8 cellular contexts compared by ENCODE assay signal in the genomic region with DNA sequence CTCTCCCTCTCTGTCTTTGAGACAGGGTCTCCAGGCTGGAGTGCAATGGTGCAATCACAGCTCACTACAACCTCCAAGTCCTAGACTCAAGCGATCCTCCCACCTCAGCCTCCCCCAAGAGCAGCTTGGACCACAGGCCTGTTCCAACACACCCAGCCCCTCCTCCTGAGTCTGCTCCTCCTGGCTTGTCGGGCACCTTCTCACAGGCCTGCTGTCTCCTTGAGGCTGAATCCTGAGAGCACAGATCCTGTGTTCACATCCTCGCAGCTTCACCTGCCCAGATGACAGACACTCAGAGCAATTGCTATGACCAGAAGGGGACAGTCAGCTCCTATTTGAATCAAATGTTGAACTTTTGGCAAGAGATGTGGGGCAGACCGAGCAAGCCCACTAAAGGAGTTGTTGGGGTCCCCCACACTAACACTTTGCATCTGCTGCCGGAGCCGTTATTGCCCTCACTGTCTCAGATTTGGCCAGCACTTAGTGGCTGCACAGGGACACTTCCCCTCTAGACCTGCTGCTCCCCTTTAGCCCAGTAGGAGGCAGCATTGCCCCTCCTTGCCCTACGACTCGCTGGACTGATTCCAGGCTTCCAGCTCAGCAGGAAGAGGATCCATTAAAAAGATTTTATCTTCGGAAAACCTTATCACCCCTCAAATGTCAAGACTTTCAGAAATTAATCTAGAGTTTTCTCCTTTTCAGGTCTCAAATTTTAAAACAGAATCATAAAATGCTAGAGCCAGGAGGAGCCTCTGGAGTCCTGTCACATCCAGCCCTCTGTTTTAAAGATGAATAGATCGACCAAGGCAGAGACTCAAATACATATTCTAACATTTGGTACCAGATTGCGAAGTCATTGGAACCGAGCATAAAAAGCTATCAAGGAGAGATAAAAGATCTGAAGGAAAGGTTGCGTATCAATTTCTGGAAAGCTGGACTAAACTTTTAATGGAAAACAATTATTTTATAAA.
DNase-seq lines count a peak whose midpoint lies in the region; ATAC-seq and TF ChIP-seq lines count a peak whose summit lies in the region.

No MANE protein-coding gene starts in this region.

- no peak overlapping the region for H3K4me2 ChIP-seq in neural progenitor cell

- H3K4me3 ChIP-seq in fibroblast of pulmonary artery (replicated peaks; ENCODE audit: low read depth, low read length) = no peak overlapping the region
- H3K4me3 ChIP-seq in neural progenitor cell = no peak overlapping the region
- H3K4me3 ChIP-seq in testis = no peak overlapping the region

- H3K4me3 Mint-ChIP-seq in activated T-cell treated with anti-CD3 and anti-CD28 coated beads, Interleukin-2, amount 50 U/mL, for 72 hours = no peak overlapping the region
- H3K4me3 Mint-ChIP-seq in neural progenitor cell = no peak overlapping the region

- no peaks in the 10 kb centered on the region for H3K79me2 ChIP-seq in neural progenitor cell (ENCODE audit: low read depth)

- H2AFZ ChIP-seq in neural progenitor cell (replicated peaks) = no peak overlapping the region

- H3K27ac ChIP-seq in neural progenitor cell (no peak overlapping the region), testis (no peak overlapping the region)

- DNase-seq in AML-193 (lab: John Stamatoyannopoulos, UW) (peak; percentile 30), OCI-M1 (lab: John Stamatoyannopoulos, UW) (peak; percentile 84), fibroblast of pulmonary artery (ENCODE audit: low read depth) (peak; percentile 76), neural progenitor cell (ENCODE audit: low spot score) (peak; percentile 72), testis (peak; percentile 86)
- DNase-seq in activated T-cell treated with anti-CD3 and anti-CD28 coated beads, Interleukin-2, amount 50 U/mL, for 72 hours = peak; percentile 53 to 64

- H3K27ac Mint-ChIP-seq in activated T-cell treated with anti-CD3 and anti-CD28 coated beads, Interleukin-2, amount 50 U/mL, for 72 hours = no peak overlapping the region
- H3K27ac Mint-ChIP-seq in neural progenitor cell = no peak overlapping the region

- peaks cover 5% of the 10 kb centered on the region for H3K27me3 Mint-ChIP-seq in activated T-cell treated with anti-CD3 and anti-CD28 coated beads, Interleukin-2, amount 50 U/mL, for 72 hours (ENCODE audit: low read depth)
- peaks cover 11% of the 10 kb centered on the region for H3K27me3 Mint-ChIP-seq in neural progenitor cell (ENCODE audit: insufficient read depth, low read depth)

- no peaks in the 10 kb centered on the region for H3K9me3 Mint-ChIP-seq in activated T-cell treated with anti-CD3 and anti-CD28 coated beads, Interleukin-2, amount 50 U/mL, for 72 hours
- peaks cover 6% of the 10 kb centered on the region for H3K9me3 Mint-ChIP-seq in neural progenitor cell

- no peaks in the 10 kb centered on the region for H3K36me3 Mint-ChIP-seq in activated T-cell treated with anti-CD3 and anti-CD28 coated beads, Interleukin-2, amount 50 U/mL, for 72 hours (ENCODE audit: insufficient read depth in 2 of 2)
- no peaks in the 10 kb centered on the region for H3K36me3 Mint-ChIP-seq in neural progenitor cell

- intact Hi-C loops in testis (cut with DNase I; ENCODE audit: low total_unique reads) = no loop called here

- H3F3A ChIP-seq in neural progenitor cell (ENCODE audit: low read depth) = no peaks in the 10 kb centered on the region

- 34 to 45% methylated on average over 13 of the region's 13 CpGs for WGBS in testis, 2 donors

- TF ChIP-seq CTCF in fibroblast of pulmonary artery (IDR thresholded peaks at IDR 0.05; ENCODE audit: low read length, missing control alignments) (peak; percentile 99), neural progenitor cell (IDR thresholded peaks at IDR 0.05) (peak; percentile 93), testis (IDR thresholded peaks at IDR 0.05) (peak; percentile 67 to 89 (median 82))

- H3K9ac ChIP-seq in neural progenitor cell = no peak overlapping the region

- no peaks in the 10 kb centered on the region for H3K4me1 Mint-ChIP-seq in activated T-cell treated with anti-CD3 and anti-CD28 coated beads, Interleukin-2, amount 50 U/mL, for 72 hours (ENCODE audit: low read depth)
- H3K4me1 Mint-ChIP-seq in neural progenitor cell = peaks cover 37% of the 10 kb centered on the region

- TF ChIP-seq POLR2A in testis (IDR thresholded peaks at IDR 0.05) = no peak

- H3K27me3 ChIP-seq in neural progenitor cell (no peaks in the 10 kb centered on the region), testis (no peaks in the 10 kb centered on the region)

- no peaks in the 10 kb centered on the region for H3K36me3 ChIP-seq in neural progenitor cell
- H3K36me3 ChIP-seq in testis (ENCODE audit: low read depth, missing control alignments) = no peaks in the 10 kb centered on the region

- H3K4me1 ChIP-seq in neural progenitor cell (peaks cover 11% of the 10 kb centered on the region), testis (peaks cover 15% of the 10 kb centered on the region)

- H3K9me3 ChIP-seq in neural progenitor cell (ENCODE audit: low read depth) = no peaks in the 10 kb centered on the region
- H3K9me3 ChIP-seq in testis = no peaks in the 10 kb centered on the region

- H4K20me1 ChIP-seq in neural progenitor cell (ENCODE audit: low read depth) = no peaks in the 10 kb centered on the region

- peak; percentile 87 for ATAC-seq in GM18867 (IDR thresholded peaks at IDR 0.05; ENCODE audit: unreplicated experiment)
- peak; percentile 66 for ATAC-seq in HG03571 (IDR thresholded peaks at IDR 0.05; ENCODE audit: unreplicated experiment)
- peak; percentile 55 to 58 for ATAC-seq in activated T-cell treated with anti-CD3 and anti-CD28 coated beads, Interleukin-2, amount 50 U/mL, for 72 hours (replicated peaks in 1 of 2)

Comparison
In these comparisons a context has a peak if more than half of its experiments do, and no peak if none do; other contexts are left out.
1. DNase-seq: peak in every context shown above with its lines; median percentile 86 in testis; 84 in OCI-M1; 76 in fibroblast of pulmonary artery; 72 in neural progenitor cell; 58 in activated T-cell treated with anti-CD3 and anti-CD28 coated beads, Interleukin-2, amount 50 U/mL, for 72 hours; 30 in AML-193.